ENCODE assay signal across 16 cellular contexts in the genomic region with DNA sequence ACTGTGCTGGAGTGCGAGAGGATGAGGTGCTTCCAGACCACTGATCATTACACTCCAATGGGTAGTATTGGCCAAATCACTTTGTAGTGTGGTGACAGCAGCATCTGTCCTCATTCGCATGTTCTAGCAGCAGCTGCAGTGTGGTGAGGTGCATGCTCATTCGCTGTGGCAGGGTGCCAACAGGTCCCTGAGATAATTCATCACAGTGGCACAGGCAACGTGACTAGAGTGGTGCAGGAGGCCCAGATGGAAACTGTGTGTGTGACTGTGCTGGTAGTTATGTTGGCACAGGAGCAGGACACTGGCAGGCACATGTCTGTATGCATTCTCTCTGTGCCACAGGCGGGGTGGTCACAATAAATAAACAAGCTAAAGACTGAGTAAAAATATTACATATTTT.
"Had no signal": no experiment of that assay in that cellular context is flagged by ENCODE, and none has a peak within 500 bp of the region (broad histone marks: within the 10 kb centered on the region; RNA-seq: fewer than 3 reads in every experiment).

No MANE protein-coding gene starts in this region.

- H3K79me2 ChIP-seq: hepatocyte had no signal

- ATAC-seq: left lobe of liver; naive thymus-derived CD4-positive, alpha-beta T cell had no signal

- H3K36me3 ChIP-seq: esophagus squamous epithelium, neutrophil, right atrium auricular region, transverse colon had no signal

- H3K27ac ChIP-seq: esophagus squamous epithelium, hepatocyte, neutrophil, right atrium auricular region, skin epidermis, transverse colon had no signal

- H3K4me3 ChIP-seq: esophagus squamous epithelium, hepatocyte, right atrium auricular region, skin epidermis, transverse colon had no signal

- H3K4me2 ChIP-seq: hepatocyte had no signal

- H3K27me3 ChIP-seq: esophagus squamous epithelium, hepatocyte, neutrophil, right atrium auricular region, transverse colon had no signal

- H2AFZ ChIP-seq: hepatocyte had no signal

- H3K9me3 ChIP-seq: neutrophil had no signal

- H3K4me1 ChIP-seq: esophagus squamous epithelium, right atrium auricular region, transverse colon had no signal

- DNase-seq: activated CD4-positive, alpha-beta T cell treated with anti-CD3 and anti-CD28 coated beads, Interleukin-2, amount 50 U/mL, for 1 hour; activated CD8-positive, alpha-beta memory T cell treated with anti-CD3 and anti-CD28 coated beads for 24 hours; activated naive CD4-positive, alpha-beta T cell; activated naive CD8-positive, alpha-beta T cell treated with anti-CD3 and anti-CD28 coated beads, Interleukin-2, amount 10 ng/mL, durations not matched to agents 7 days and 5 days; effector CD8-positive, alpha-beta T cell; esophagus squamous epithelium; naive thymus-derived CD4-positive, alpha-beta T cell; stimulated activated CD4-positive, alpha-beta T cell treated with anti-CD3 and anti-CD28 coated beads, Interleukin-4, amount 100 ng/mL, for 4 hours; stimulated activated CD8-positive, alpha-beta memory T cell treated with anti-CD3 and anti-CD28 coated beads, Interleukin-4, amount 100 ng/mL, for 48 hours; stimulated activated naive CD4-positive, alpha-beta T cell treated with Interleukin-2 at 50 U/mL for 16 hours; transverse colon had no signal
